ENCODE assay signal across 1 cellular context in the genomic region with DNA sequence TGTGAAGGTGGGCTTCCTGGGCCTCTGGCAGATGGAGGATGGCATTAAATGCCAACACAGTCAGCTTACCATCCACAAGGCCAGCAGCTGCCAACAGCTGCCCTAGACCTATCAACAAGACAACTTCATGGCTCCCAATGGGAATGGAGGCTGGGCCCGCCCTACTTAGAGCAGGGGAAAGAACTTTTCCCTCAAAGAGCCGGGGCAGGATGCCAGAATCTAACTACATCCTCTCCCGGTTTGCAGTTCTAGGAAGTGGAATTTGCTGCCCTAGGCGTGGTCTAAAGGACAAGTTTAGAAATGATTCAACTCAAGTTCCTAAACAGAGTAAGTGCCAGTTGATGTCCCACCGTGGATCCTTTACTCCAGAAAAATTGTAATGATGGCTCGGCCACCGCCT.
TF ChIP-seq lines count a peak whose summit lies in the region.

No MANE protein-coding gene starts in this region.

TF ChIP-seq in IMR-90, 13 proteins besides CTCF, POLR2A, EP300 and RAD21:
- TF ChIP-seq BHLHE40 (IDR thresholded peaks at IDR 0.05; ENCODE audit: low read depth, low read length), result no peak
TF ChIP-seq in IMR-90: peak in this region for 0.
